Comparison of ENCODE assay signal across 19 cellular contexts in the genomic region with DNA sequence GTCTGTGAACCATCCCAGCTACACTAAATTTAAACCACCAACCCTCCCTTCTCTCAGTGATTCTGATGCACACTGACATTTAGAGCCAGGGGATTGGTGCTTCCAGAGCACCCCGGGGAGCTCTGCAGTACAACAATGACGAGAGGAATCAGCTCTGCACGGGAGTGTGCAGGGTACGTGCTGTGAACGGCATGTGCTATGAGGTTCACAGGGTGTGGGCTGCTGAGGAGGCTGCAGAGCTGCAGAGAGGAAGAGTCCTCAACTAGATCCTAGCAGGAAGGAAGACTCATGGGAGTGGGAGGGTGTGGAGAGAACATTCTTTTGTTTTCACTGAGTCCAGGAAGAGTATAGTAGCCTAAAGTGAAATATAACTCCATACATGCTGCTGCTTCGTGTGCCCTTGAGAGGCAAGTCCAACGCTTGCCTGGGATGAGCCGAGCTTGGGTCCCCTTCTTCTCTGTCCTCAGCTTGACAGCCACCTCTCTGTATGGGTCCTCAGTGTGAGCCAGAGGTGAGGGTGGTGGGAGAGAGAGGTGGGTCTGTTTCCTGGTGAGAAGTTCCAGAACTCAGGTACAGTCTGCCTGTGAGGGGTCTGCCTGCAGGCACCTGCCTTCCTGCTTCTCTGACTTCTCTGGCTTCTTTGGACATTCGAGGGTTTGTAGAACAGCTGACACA.
DNase-seq lines count a peak whose midpoint lies in the region; ATAC-seq, FAIRE-seq and TF ChIP-seq lines count a peak whose summit lies in the region.
"Had no signal": no experiment of that assay in that cellular context is flagged by ENCODE, and none has a peak within 500 bp of the region (broad histone marks: within the 10 kb centered on the region; RNA-seq: fewer than 3 reads in every experiment).

No MANE protein-coding gene starts in this region.

- in situ Hi-C loops in HepG2 (cut with HindIII; ENCODE audit: extremely low pct_ligation_motif_present, low pct_unique_long_range_greater_than_20kb): no loop called here

- peak in 3 of 4 donors; percentile 20 to 43 (median 28) for ATAC-seq in right lobe of liver
- ATAC-seq in HepG2: no peak
- peak; percentile 24 for ATAC-seq in upper lobe of right lung
- ATAC-seq: activated CD8-positive, alpha-beta T cell treated with anti-CD3 and anti-CD28 coated beads, Interleukin-2, amount 10 ng/mL, durations not matched to agents 7 days and 5 days; activated T-helper 17 cell treated with anti-CD3 and anti-CD28 coated beads, Interleukin-2, amount 50 U/mL, for 72 hours; stimulated activated naive CD8-positive, alpha-beta T cell treated with anti-CD3 and anti-CD28 coated beads, Interleukin-15, amount 100 ng/mL, for 72 hours; WTC11 had no signal

- H2AFZ ChIP-seq in HepG2 (ENCODE audit: low read length): no peak overlapping the region
- no peak overlapping the region for H2AFZ ChIP-seq in neural progenitor cell (replicated peaks)
- H2AFZ ChIP-seq in SK-N-SH (ENCODE audit: low read depth): no peak overlapping the region
- H2AFZ ChIP-seq: parathyroid adenoma had no signal

- intact Hi-C loops in right lobe of liver (cut with DNase I): no loop called here
- intact Hi-C loops in HepG2 (cut with micrococcal nuclease; ENCODE audit: unreplicated experiment): no loop called here
- intact Hi-C loops in upper lobe of right lung (cut with DNase I): no loop called here

- H3K9me2 ChIP-seq in SK-N-SH: no peaks in the 10 kb centered on the region

- H3F3A ChIP-seq in neural progenitor cell (ENCODE audit: low read depth) (peaks cover 19% of the 10 kb centered on the region), SK-N-SH (replicated peaks; ENCODE audit: insufficient read depth) (peaks cover 23% of the 10 kb centered on the region)

- H3K36me3 Mint-ChIP-seq in neural progenitor cell: no peaks in the 10 kb centered on the region
- H3K36me3 Mint-ChIP-seq: CD8-positive, alpha-beta memory T cell; WTC11 had no signal

- H3K9me3 Mint-ChIP-seq in neural progenitor cell: peaks cover 7% of the 10 kb centered on the region
- H3K9me3 Mint-ChIP-seq: activated T-helper 17 cell treated with anti-CD3 and anti-CD28 coated beads, Interleukin-2, amount 50 U/mL, for 72 hours; CD8-positive, alpha-beta memory T cell; stimulated activated naive CD8-positive, alpha-beta T cell treated with anti-CD3 and anti-CD28 coated beads, Interleukin-15, amount 100 ng/mL, for 72 hours had no signal

- TF ChIP-seq CTCF in right lobe of liver (IDR thresholded peaks at IDR 0.05): no peak
- TF ChIP-seq CTCF in HepG2 (CRISPR knock-in tag; IDR thresholded peaks at IDR 0.05): no peak
- no peak for TF ChIP-seq CTCF in neural progenitor cell (IDR thresholded peaks at IDR 0.05)
- TF ChIP-seq CTCF in upper lobe of right lung (IDR thresholded peaks at IDR 0.05): no peak
- TF ChIP-seq CTCF in SK-N-SH (IDR thresholded peaks at IDR 0.05): no peak

- no peak overlapping the region for H3K4me3 Mint-ChIP-seq in neural progenitor cell
- H3K4me3 Mint-ChIP-seq: activated CD8-positive, alpha-beta T cell treated with anti-CD3 and anti-CD28 coated beads, Interleukin-2, amount 10 ng/mL, durations not matched to agents 7 days and 5 days; activated T-helper 17 cell treated with anti-CD3 and anti-CD28 coated beads, Interleukin-2, amount 50 U/mL, for 72 hours; CD8-positive, alpha-beta memory T cell; stimulated activated naive CD8-positive, alpha-beta T cell treated with anti-CD3 and anti-CD28 coated beads, Interleukin-15, amount 100 ng/mL, for 72 hours; WTC11 had no signal

- no peak overlapping the region for H3K27ac Mint-ChIP-seq in neural progenitor cell
- H3K27ac Mint-ChIP-seq: activated CD8-positive, alpha-beta T cell treated with anti-CD3 and anti-CD28 coated beads, Interleukin-2, amount 10 ng/mL, durations not matched to agents 7 days and 5 days; activated T-helper 17 cell treated with anti-CD3 and anti-CD28 coated beads, Interleukin-2, amount 50 U/mL, for 72 hours; CD8-positive, alpha-beta memory T cell; stimulated activated naive CD8-positive, alpha-beta T cell treated with anti-CD3 and anti-CD28 coated beads, Interleukin-15, amount 100 ng/mL, for 72 hours; WTC11 had no signal

- H4K20me1 ChIP-seq in HepG2 (ENCODE audit: insufficient read depth, low read length): 0 out of 2 replicates have a peak, but pooled peaks cover 3% of the 10 kb centered on the region
- peaks cover 10% of the 10 kb centered on the region for H4K20me1 ChIP-seq in neural progenitor cell (ENCODE audit: low read depth)
- H4K20me1 ChIP-seq in SK-N-SH (ENCODE audit: insufficient read depth): peaks cover 41% of the 10 kb centered on the region; the same call in 1 of the 2 replicates

- H3K4me3 ChIP-seq in right lobe of liver (no peak overlapping the region), HepG2 (replicated peaks in 1 of 3; ENCODE audit: insufficient read depth in 1 of 3, low read depth in 2 of 3, low read length in 3 of 3) (no peak overlapping the region), neural progenitor cell (no peak overlapping the region), upper lobe of right lung (no peak overlapping the region), SK-N-SH (ENCODE audit: low read depth in 2 of 2, low read length in 1 of 2) (no peak overlapping the region)

- POLR2A ChIA-PET in HepG2 (lab: Yijun Ruan, JAX): no interaction called here
- POLR2A ChIA-PET in SK-N-SH (lab: Yijun Ruan, JAX): no interaction called here

- DNase-seq in right lobe of liver (peak in 1 of 3 donors; percentile 33), HepG2 (ENCODE audit: low spot score) (no peak), fibroblast of peridontal ligament (ENCODE audit: extremely low read depth) (peak; percentile 49), neural progenitor cell (ENCODE audit: low spot score) (peak; percentile 20), upper lobe of right lung (no peak), SHP77 treated with DMSO at 0.1 percent for 48 hours (lab: John Stamatoyannopoulos, UW) (no peak), SK-N-SH (no peak), DMS114 treated with DMSO at 0.1 percent for 48 hours (lab: John Stamatoyannopoulos, UW; ENCODE audit: unreplicated experiment) (no peak)
- DNase-seq: activated CD8-positive, alpha-beta T cell treated with anti-CD3 and anti-CD28 coated beads, Interleukin-2, amount 10 ng/mL, durations not matched to agents 7 days and 5 days; CD8-positive, alpha-beta memory T cell; NCI-H1092; NCI-H2171 treated with DMSO at 0.1 percent for 48 hours; NK-92 treated with Interleukin-12 subunit alpha and Interleukin-12 subunit beta, amount 100 ng/mL, for 24 hours; stimulated activated CD4-positive, alpha-beta T cell treated with anti-CD3 and anti-CD28 coated beads, Interleukin-15, amount 100 ng/mL, for 24 hours; stimulated activated naive CD8-positive, alpha-beta T cell treated with anti-CD3 and anti-CD28 coated beads, Interleukin-15, amount 100 ng/mL, for 72 hours had no signal

- no peak for FAIRE-seq in HepG2 (lab: Jason Lieb, UNC)

- TF ChIP-seq EP300 in HepG2 (IDR thresholded peaks at IDR 0.05; ENCODE audit: low read depth in 2 of 2, low read length in 2 of 2) (no peak), HepG2 (CRISPR knock-in tag; IDR thresholded peaks at IDR 0.05; ENCODE audit: borderline replicate concordance) (no peak), SK-N-SH (IDR thresholded peaks at IDR 0.05; ENCODE audit: borderline replicate concordance in 1 of 2, low read depth in 1 of 2, low read length in 1 of 2) (no peak)

- CTCF ChIA-PET in HepG2 (lab: Yijun Ruan, JAX; ENCODE audit: low intra/inter-chr PET ratio, low total read pairs): no interaction called here
- CTCF ChIA-PET in SK-N-SH (lab: Yijun Ruan, JAX): interaction anchor here (0.8 to 1.7 kb wide), 4 partner anchors 14 to 182 kb away, joined by 3 to 7 read pairs (median 3); no protein-coding TSS in a partner anchor

- H3K4me2 ChIP-seq in HepG2 (ENCODE audit: low read depth, low read length) (no peak overlapping the region), neural progenitor cell (no peak overlapping the region), SK-N-SH (no peak overlapping the region)
- H3K4me2 ChIP-seq: KMS-11 had no signal

- WGBS in right lobe of liver (ENCODE audit: insufficient coverage, low coverage, low lambda C conversion rate, missing lambda C conversion rate): 78% methylated on average over 4 of the region's 9 CpGs
- 95% methylated on average over 9 of the region's 9 CpGs for WGBS in HepG2 (ENCODE audit: low lambda C conversion rate)
- WGBS in SK-N-SH (ENCODE audit: low lambda C conversion rate): 90% methylated on average over 9 of the region's 9 CpGs

- H3K9me3 ChIP-seq in right lobe of liver (no peaks in the 10 kb centered on the region), HepG2 (ENCODE audit: low read length) (no peaks in the 10 kb centered on the region), neural progenitor cell (ENCODE audit: low read depth) (no peaks in the 10 kb centered on the region), upper lobe of right lung (no peaks in the 10 kb centered on the region), SK-N-SH (no peaks in the 10 kb centered on the region)

- H3K27me3 ChIP-seq in right lobe of liver: no peaks in the 10 kb centered on the region
- no peaks in the 10 kb centered on the region for H3K27me3 ChIP-seq in HepG2 (ENCODE audit: control insufficient read depth in 1 of 2, insufficient read depth in 2 of 2, low read length in 2 of 2)
- no peaks in the 10 kb centered on the region for H3K27me3 ChIP-seq in neural progenitor cell
- no peaks in the 10 kb centered on the region for H3K27me3 ChIP-seq in upper lobe of right lung
- H3K27me3 ChIP-seq in SK-N-SH (ENCODE audit: insufficient read depth): no peaks in the 10 kb centered on the region

- H3K4me1 Mint-ChIP-seq in neural progenitor cell: peaks cover 28% of the 10 kb centered on the region
- H3K4me1 Mint-ChIP-seq: activated T-helper 17 cell treated with anti-CD3 and anti-CD28 coated beads, Interleukin-2, amount 50 U/mL, for 72 hours; CD8-positive, alpha-beta memory T cell; stimulated activated naive CD8-positive, alpha-beta T cell treated with anti-CD3 and anti-CD28 coated beads, Interleukin-15, amount 100 ng/mL, for 72 hours had no signal

- peaks cover 0 to 6% (median 0%) of the 10 kb centered on the region in 4 donors for H3K4me1 ChIP-seq in right lobe of liver
- H3K4me1 ChIP-seq in HepG2 (ENCODE audit: insufficient read depth, low read length): peaks cover 16% of the 10 kb centered on the region
- peaks cover 19% of the 10 kb centered on the region for H3K4me1 ChIP-seq in neural progenitor cell
- peaks cover 9% of the 10 kb centered on the region for H3K4me1 ChIP-seq in upper lobe of right lung
- H3K4me1 ChIP-seq in SK-N-SH (ENCODE audit: control insufficient read depth in 1 of 2, insufficient read depth in 2 of 2, low read depth in 1 of 2, low read length in 1 of 2): peaks cover 34 to 41% of the 10 kb centered on the region in 2 experiments

- TF ChIP-seq RAD21 in HepG2 (CRISPR knock-in tag; IDR thresholded peaks at IDR 0.05): no peak
- no peak for TF ChIP-seq RAD21 in SK-N-SH (IDR thresholded peaks at IDR 0.05; ENCODE audit: low read length)

- H3K27ac ChIP-seq in right lobe of liver (no peak overlapping the region), HepG2 (ENCODE audit: extremely low read length, insufficient read depth, low read length) (no peak overlapping the region), neural progenitor cell (no peak overlapping the region), upper lobe of right lung (no peak overlapping the region), SK-N-SH (ENCODE audit: low read depth in 2 of 2, low read length in 1 of 2) (0 out of 4 replicates have a peak overlapping the region, but pooled peaks of 1 of the 2 experiments have one; percentile 8)
- H3K27ac ChIP-seq: KMS-11, parathyroid adenoma had no signal

- H3K9ac ChIP-seq in HepG2 (ENCODE audit: insufficient read depth, low read depth, low read length) (no peak overlapping the region), neural progenitor cell (no peak overlapping the region), SK-N-SH (no peak overlapping the region)
- H3K9ac ChIP-seq: KMS-11, parathyroid adenoma had no signal

- H3K27me3 Mint-ChIP-seq in neural progenitor cell (ENCODE audit: insufficient read depth, low read depth): peaks cover 2% of the 10 kb centered on the region
- H3K27me3 Mint-ChIP-seq: activated T-helper 17 cell treated with anti-CD3 and anti-CD28 coated beads, Interleukin-2, amount 50 U/mL, for 72 hours; stimulated activated naive CD8-positive, alpha-beta T cell treated with anti-CD3 and anti-CD28 coated beads, Interleukin-15, amount 100 ng/mL, for 72 hours had no signal

- no peaks in the 10 kb centered on the region for H3K79me2 ChIP-seq in HepG2 (ENCODE audit: insufficient read depth, low read length)
- H3K79me2 ChIP-seq in neural progenitor cell (ENCODE audit: low read depth): no peaks in the 10 kb centered on the region
- H3K79me2 ChIP-seq in SK-N-SH (ENCODE audit: insufficient read depth): peaks cover 64% of the 10 kb centered on the region
- H3K79me2 ChIP-seq: parathyroid adenoma had no signal

- BruUV-seq in HepG2 (replicated peaks; lab: Mats Ljungman, UMichigan): no TSS peak

- TF ChIP-seq POLR2A in right lobe of liver (IDR thresholded peaks at IDR 0.05) (no peak), HepG2 (IDR thresholded peaks at IDR 0.05; ENCODE audit: insufficient read depth in 1 of 2, low read depth in 2 of 2, low read length in 2 of 2) (no peak)

- H3K36me3 ChIP-seq in right lobe of liver (no peaks in the 10 kb centered on the region), HepG2 (replicated peaks in 1 of 2; ENCODE audit: control insufficient read depth in 1 of 2, insufficient read depth in 2 of 2, low read length in 2 of 2) (0 out of 5 replicates have a peak, but pooled peaks cover 2 to 3% of the 10 kb centered on the region in 2 experiments), neural progenitor cell (no peaks in the 10 kb centered on the region), upper lobe of right lung (no peaks in the 10 kb centered on the region), SK-N-SH (replicated peaks in 1 of 2; ENCODE audit: control insufficient read depth in 1 of 2, insufficient read depth in 2 of 2, low read length in 1 of 2) (no peaks in the 10 kb centered on the region)

Comparison
In these comparisons a context has a peak if more than half of its experiments do, and no peak if none do; other contexts are left out.
1. DNase-seq: peak in fibroblast of peridontal ligament (single experiment) and neural progenitor cell (single experiment); none in HepG2 (single experiment), upper lobe of right lung (single experiment), SHP77 treated with DMSO at 0.1 percent for 48 hours (single experiment), SK-N-SH (single experiment) and DMS114 treated with DMSO at 0.1 percent for 48 hours (single experiment).